22 cellular contexts compared by ENCODE assay signal in genomic region chr4:147970003-147970402, GRCh38.
A peak's percentile ranks its signal among the peaks of the same experiment; 100 is the strongest.
DNase-seq lines count a peak whose midpoint lies in the region; ATAC-seq and TF ChIP-seq lines count a peak whose summit lies in the region.
"Had no signal": no experiment of that assay in that cellular context is flagged by ENCODE, and none has a peak within 500 bp of the region (broad histone marks: within the 10 kb centered on the region; RNA-seq: fewer than 3 reads in every experiment).

No MANE protein-coding gene starts in this region.

- no peaks in the 10 kb centered on the region for H3K27me3 ChIP-seq in transverse colon
- H3K27me3 ChIP-seq: brain microvascular endothelial cell had no signal

- TF ChIP-seq CTCF in endothelial cell (IDR thresholded peaks at IDR 0.05; ENCODE audit: unreplicated experiment) (no peak), nephron (IDR thresholded peaks at IDR 0.05; ENCODE audit: unreplicated experiment in 3 of 3) (no peak), transverse colon (IDR thresholded peaks at IDR 0.05) (no peak)

- ATAC-seq in Right ventricle myocardium inferior (peak; percentile 23), left ventricle myocardium superior (no peak)
- ATAC-seq: activated CD8-positive, alpha-beta T cell treated with anti-CD3 and anti-CD28 coated beads, Interleukin-2, amount 10 ng/mL, durations not matched to agents 7 days and 5 days; stimulated activated naive CD8-positive, alpha-beta T cell treated with anti-CD3 and anti-CD28 coated beads, Interleukin-15, Interleukin-2, amounts not matched to agents 100 U/mL and 50 U/mL, for 24 hours had no signal

- no peaks in the 10 kb centered on the region for H3K36me3 Mint-ChIP-seq in endothelial cell (ENCODE audit: low read depth, unreplicated experiment)
- H3K36me3 Mint-ChIP-seq in nephron (ENCODE audit: low read depth) = peaks cover 41% of the 10 kb centered on the region

- no peak for TF ChIP-seq POLR2A in transverse colon (IDR thresholded peaks at IDR 0.05)

- intact Hi-C loops in Right ventricle myocardium inferior (cut with DNase I) = no loop called here
- intact Hi-C loops in left ventricle myocardium superior (cut with micrococcal nuclease) = no loop called here
- intact Hi-C loops in transverse colon (cut with DNase I; ENCODE audit: low total_unique reads) = no loop called here

- no peaks in the 10 kb centered on the region for H3K9me3 ChIP-seq in transverse colon

- H3K27ac Mint-ChIP-seq in endothelial cell (ENCODE audit: unreplicated experiment) (peak overlapping the region; percentile 88), nephron (peak overlapping the region; percentile 90 to 97 (median 93))
- H3K27ac Mint-ChIP-seq: activated CD8-positive, alpha-beta T cell treated with anti-CD3 and anti-CD28 coated beads, Interleukin-2, amount 10 ng/mL, durations not matched to agents 7 days and 5 days; activated naive CD4-positive, alpha-beta T cell treated with anti-CD3 and anti-CD28 coated beads, Interleukin-2, amount 50 U/mL, for 24 hours; B cell; type B pancreatic cell had no signal

- H3K4me3 Mint-ChIP-seq in endothelial cell (ENCODE audit: unreplicated experiment) = no peak overlapping the region
- H3K4me3 Mint-ChIP-seq in nephron = peak overlapping the region; percentile 2 to 33 (median 4)
- H3K4me3 Mint-ChIP-seq: activated CD8-positive, alpha-beta T cell treated with anti-CD3 and anti-CD28 coated beads, Interleukin-2, amount 10 ng/mL, durations not matched to agents 7 days and 5 days; activated naive CD4-positive, alpha-beta T cell treated with anti-CD3 and anti-CD28 coated beads, Interleukin-2, amount 50 U/mL, for 24 hours; B cell; type B pancreatic cell had no signal

- peaks cover 20% of the 10 kb centered on the region for H3K4me1 Mint-ChIP-seq in endothelial cell (ENCODE audit: unreplicated experiment)
- H3K4me1 Mint-ChIP-seq in nephron = peaks cover 22% of the 10 kb centered on the region
- H3K4me1 Mint-ChIP-seq: activated naive CD4-positive, alpha-beta T cell treated with anti-CD3 and anti-CD28 coated beads, Interleukin-2, amount 50 U/mL, for 24 hours; B cell had no signal

- no peaks in the 10 kb centered on the region for H3K36me3 ChIP-seq in transverse colon

- H3K9me3 Mint-ChIP-seq in endothelial cell (ENCODE audit: unreplicated experiment) = no peaks in the 10 kb centered on the region
- H3K9me3 Mint-ChIP-seq in nephron = no peaks in the 10 kb centered on the region
- H3K9me3 Mint-ChIP-seq: activated naive CD4-positive, alpha-beta T cell treated with anti-CD3 and anti-CD28 coated beads, Interleukin-2, amount 50 U/mL, for 24 hours had no signal

- H3K4me1 ChIP-seq in transverse colon = peaks cover 0 to 22% (median 10%) of the 10 kb centered on the region in 4 donors

- H3K27ac ChIP-seq in transverse colon = peak overlapping the region; percentile 13 to 60 (median 46)
- H3K27ac ChIP-seq: 22Rv1, brain microvascular endothelial cell, PC-9 had no signal

- no peak overlapping the region for H3K4me3 ChIP-seq in transverse colon
- H3K4me3 ChIP-seq: PC-9 had no signal

- in situ Hi-C loops in transverse colon (cut with MboI; ENCODE audit: low pct_ligation_motif_present in 1 of 4, low pct_unique_long_range_greater_than_20kb in 1 of 4, low sequenced_read_pairs in 3 of 4) = no loop called here

- H3K27me3 Mint-ChIP-seq in endothelial cell (ENCODE audit: unreplicated experiment) (peaks cover 4% of the 10 kb centered on the region), nephron (ENCODE audit: low read depth) (peaks cover 4% of the 10 kb centered on the region)
- H3K27me3 Mint-ChIP-seq: activated naive CD4-positive, alpha-beta T cell treated with anti-CD3 and anti-CD28 coated beads, Interleukin-2, amount 50 U/mL, for 24 hours; B cell; type B pancreatic cell had no signal

- 63 to 70% methylated on average over 1 to 4 of the region's 4 CpGs for WGBS in transverse colon (ENCODE audit: low coverage in 1 of 2), 2 donors

- no peak for TF ChIP-seq EP300 in transverse colon (IDR thresholded peaks at IDR 0.05; ENCODE audit: low read depth)

- no peak for DNase-seq in Right ventricle myocardium inferior (ENCODE audit: missing footprints)
- no peak for DNase-seq in left ventricle myocardium superior
- DNase-seq in endothelial cell (ENCODE audit: low spot score) = no peak
- DNase-seq in transverse colon = no peak
- DNase-seq in anterior cingulate cortex (lab: John Stamatoyannopoulos, UW) = no peak
- DNase-seq in HUDEP-2 (lab: John Stamatoyannopoulos, UW; ENCODE audit: unreplicated experiment in 76 of 76) = no peak
- DNase-seq in amniotic stem cell (lab: John Stamatoyannopoulos, UW) = no peak
- DNase-seq: activated CD4-positive, CD25-positive, alpha-beta regulatory T cell; activated CD8-positive, alpha-beta T cell treated with anti-CD3 and anti-CD28 coated beads, Interleukin-2, amount 10 ng/mL, durations not matched to agents 7 days and 5 days; activated T-cell treated with anti-CD3 and anti-CD28 coated beads, Interleukin-2, amount 50 U/mL, for 48 hours; brain microvascular endothelial cell; foreskin melanocyte; occipital lobe; PC-9; stimulated activated CD4-positive, alpha-beta T cell treated with anti-CD3 and anti-CD28 coated beads, Interleukin-2, amount 100 ng/mL, for 24 hours; stimulated activated naive CD8-positive, alpha-beta T cell treated with anti-CD3 and anti-CD28 coated beads, Interleukin-15, Interleukin-2, amounts not matched to agents 100 U/mL and 50 U/mL, for 24 hours; T-helper 2 cell had no signal
